ENCODE assay signal across 7 cellular contexts in genomic region chr5:54378707-54379106, GRCh38.
"Had no signal": no experiment of that assay in that cellular context is flagged by ENCODE, and none has a peak within 500 bp of the region (broad histone marks: within the 10 kb centered on the region; RNA-seq: fewer than 3 reads in every experiment).

No MANE protein-coding gene starts in this region.

- DNase-seq: IMR-90, KBM-7, KG1 had no signal

- H3K27ac Mint-ChIP-seq: IgD-negative memory B cell had no signal

- H3K27ac ChIP-seq: HL-60, KMS-11 had no signal

- FAIRE-seq: HepG2 had no signal

- H3K4me2 ChIP-seq: KMS-11 had no signal

- ATAC-seq: HepG2 had no signal

- H3K4me1 Mint-ChIP-seq: IgD-negative memory B cell had no signal

- H3K9ac ChIP-seq: KMS-11 had no signal

- H3K4me3 Mint-ChIP-seq: IgD-negative memory B cell had no signal
